In the genomic region with DNA sequence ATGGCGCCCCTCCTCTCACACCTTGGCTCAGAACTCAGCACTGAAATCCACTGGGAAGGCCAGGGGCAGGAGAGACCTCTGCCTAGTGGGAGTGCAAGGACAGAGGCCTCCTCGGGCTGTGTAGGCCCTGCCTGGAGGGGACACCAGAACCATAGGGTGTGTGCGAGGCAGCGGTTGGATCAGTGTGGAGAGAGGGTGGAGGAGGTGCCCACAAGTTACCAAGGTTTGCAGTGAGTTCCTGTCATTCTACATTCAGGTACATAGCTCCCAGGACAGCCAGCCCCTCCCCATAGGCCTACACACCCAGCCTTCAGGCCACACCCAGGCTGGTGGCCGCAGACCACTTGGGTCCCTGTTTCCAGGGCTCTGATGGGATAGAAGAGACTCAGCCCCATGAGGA, we compare ENCODE assay signal across 12 cellular contexts. TPM values are rescaled to one million over a fixed set of nuclear protein-coding genes. Genes with fewer than 3 reads are reported as not detected.
DNase-seq lines count a peak whose midpoint lies in the region; ATAC-seq, FAIRE-seq and TF ChIP-seq lines count a peak whose summit lies in the region.
"Had no signal": no experiment of that assay in that cellular context is flagged by ENCODE, and none has a peak within 500 bp of the region (broad histone marks: within the 10 kb centered on the region; RNA-seq: fewer than 3 reads in every experiment).

No MANE protein-coding gene starts in this region.

- no peak for TF ChIP-seq EP300 in GM12878 (IDR thresholded peaks at IDR 0.05; ENCODE audit: borderline replicate concordance in 1 of 2, control insufficient read depth in 1 of 2, low read depth in 2 of 2, low read length in 2 of 2)

- H3K4me3 ChIP-seq in GM12865 (ENCODE audit: low read depth, low read length) (no peak overlapping the region), GM12878 (no peak overlapping the region), skeletal muscle tissue (ENCODE audit: low read length in 3 of 3) (peak overlapping the region; percentile 17 to 41 (median 24))

- TF ChIP-seq CTCF in GM12865 (IDR thresholded peaks at IDR 0.05; ENCODE audit: insufficient read depth, low read depth, low read length, missing control alignments) (no peak), GM12878 (IDR thresholded peaks at IDR 0.05 in 2 of 3, conservative IDR thresholded peaks at IDR 0.05 in 1 of 3; ENCODE audit: control insufficient read depth in 2 of 3, extremely low read depth in 1 of 3, insufficient read depth in 1 of 3, low read depth in 3 of 3, low read length in 3 of 3) (no peak), endothelial cell (IDR thresholded peaks at IDR 0.05; ENCODE audit: unreplicated experiment) (no peak), GM10248 (IDR thresholded peaks at IDR 0.05; ENCODE audit: control extremely low read depth, extremely low read depth, low read depth, missing control alignments) (no peak)

- no peak overlapping the region for H2AFZ ChIP-seq in GM12878 (ENCODE audit: control insufficient read depth, low read depth, low read length)

- no peak overlapping the region for H3K4me2 ChIP-seq in GM12878 (ENCODE audit: control insufficient read depth, insufficient read depth)

- H3K27ac ChIP-seq in GM12878 (ENCODE audit: control insufficient read depth, insufficient read depth) (no peak overlapping the region), layer of hippocampus (ENCODE audit: low read depth, low read length) (peak overlapping the region; percentile 49), skeletal muscle tissue (ENCODE audit: low read depth, low read length) (peak overlapping the region; percentile 88)

- no peaks in the 10 kb centered on the region for H3K79me2 ChIP-seq in GM12878 (ENCODE audit: control insufficient read depth, insufficient read depth, low read length)

- H3K27ac Mint-ChIP-seq in endothelial cell (ENCODE audit: unreplicated experiment), result no peak overlapping the region
- H3K27ac Mint-ChIP-seq: activated naive CD8-positive, alpha-beta T cell treated with anti-CD3 and anti-CD28 coated beads, Interleukin-2, amount 50 U/mL, for 24 hours; stimulated activated naive CD8-positive, alpha-beta T cell treated with anti-CD3 and anti-CD28 coated beads, Interleukin-15, Interleukin-2, amounts not matched to agents 100 ng/mL and 50 ng/mL, for 24 hours had no signal

- H3K4me1 ChIP-seq in GM12878 (ENCODE audit: control insufficient read depth, insufficient read depth, low read length) (peaks cover 6% of the 10 kb centered on the region; the same call in 1 of the 2 replicates), skeletal muscle tissue (ENCODE audit: control insufficient read depth in 3 of 3, insufficient read depth in 3 of 3, low read length in 3 of 3) (peaks cover 28 to 36% (median 30%) of the 10 kb centered on the region in 3 donors)

- FAIRE-seq in GM12878 (lab: Jason Lieb, UNC), result no peak

- in situ Hi-C loops in GM12878 (cut with MboI), result no loop called here

- no TSS peak for BruUV-seq in GM12878 (replicated peaks; lab: Mats Ljungman, UMichigan)

- ATAC-seq in GM12878, result no peak
- ATAC-seq in GM18498 (IDR thresholded peaks at IDR 0.05; ENCODE audit: unreplicated experiment), result no peak
- ATAC-seq: activated naive CD8-positive, alpha-beta T cell treated with anti-CD3 and anti-CD28 coated beads, Interleukin-2, amount 50 U/mL, for 24 hours had no signal

- CTCF ChIA-PET in GM12878 (lab: Yijun Ruan, JAX) (interaction anchor here (1.2 to 2.4 kb wide), 3 partner anchors 9 to 63 kb away, joined by 3 to 5 read pairs (median 4); no protein-coding TSS in a partner anchor), GM10248 (lab: Yijun Ruan, JAX) (interaction anchor here (1.0 to 1.5 kb wide), 3 partner anchors 8 to 61 kb away, joined by 3 read pairs; no protein-coding TSS in a partner anchor)

- RAD21 ChIA-PET in GM12878 (lab: Charles Lee; ENCODE audit: unreplicated experiment), result no interaction called here

- no peaks in the 10 kb centered on the region for H4K20me1 ChIP-seq in GM12878 (ENCODE audit: control insufficient read depth, insufficient read depth)

- H3K36me3 ChIP-seq in GM12878 (ENCODE audit: control insufficient read depth in 2 of 2, insufficient read depth in 2 of 2, low read length in 1 of 2) (no peaks in the 10 kb centered on the region), skeletal muscle tissue (ENCODE audit: control insufficient read depth in 3 of 3, insufficient read depth in 3 of 3, low read length in 3 of 3) (no peaks in the 10 kb centered on the region)

- 0 out of 2 replicates have a peak, but pooled peaks have one; percentile 31 for TF ChIP-seq POLR2A in GM12878 (IDR thresholded peaks at IDR 0.05; ENCODE audit: low read depth, low read length)

- H3K4me1 Mint-ChIP-seq in endothelial cell (ENCODE audit: unreplicated experiment), result no peaks in the 10 kb centered on the region

- SMC1A ChIA-PET in GM12878 (lab: Charles Lee; ENCODE audit: uncharacterized antibody, unreplicated experiment), result interaction anchor here (0.7 kb wide), 1 partner anchor 58 kb away, joined by 3 read pairs; no protein-coding TSS in a partner anchor

- H3K9me3 ChIP-seq in GM12878 (replicated peaks; ENCODE audit: control insufficient read depth, insufficient read depth, low read length) (peaks cover 4% of the 10 kb centered on the region; the same call in 2 of the 3 replicates), skeletal muscle tissue (ENCODE audit: control insufficient read depth in 3 of 3, low read length in 3 of 3) (no peaks in the 10 kb centered on the region)

- H3K9me3 Mint-ChIP-seq in endothelial cell (ENCODE audit: unreplicated experiment), result no peaks in the 10 kb centered on the region
- H3K9me3 Mint-ChIP-seq: activated naive CD8-positive, alpha-beta T cell treated with anti-CD3 and anti-CD28 coated beads, Interleukin-2, amount 50 U/mL, for 24 hours; stimulated activated naive CD8-positive, alpha-beta T cell treated with anti-CD3 and anti-CD28 coated beads, Interleukin-15, Interleukin-2, amounts not matched to agents 100 ng/mL and 50 ng/mL, for 24 hours had no signal

- WGBS in GM12878 (ENCODE audit: insufficient coverage, insufficient replicate concordance, low lambda C conversion rate, missing lambda C conversion rate), result 65% methylated on average over 5 of the region's 5 CpGs

- TF ChIP-seq RAD21 in GM12878 (IDR thresholded peaks at IDR 0.05; ENCODE audit: insufficient read depth, low read depth, low read length), result no peak

- no peak overlapping the region for H3K4me3 Mint-ChIP-seq in endothelial cell (ENCODE audit: unreplicated experiment)
- H3K4me3 Mint-ChIP-seq: activated naive CD8-positive, alpha-beta T cell treated with anti-CD3 and anti-CD28 coated beads, Interleukin-2, amount 50 U/mL, for 24 hours; stimulated activated naive CD8-positive, alpha-beta T cell treated with anti-CD3 and anti-CD28 coated beads, Interleukin-15, Interleukin-2, amounts not matched to agents 100 ng/mL and 50 ng/mL, for 24 hours had no signal

- intact Hi-C loops in GM12878 (cut with micrococcal nuclease; ENCODE audit: unreplicated experiment), result no loop called here

- H3K36me3 Mint-ChIP-seq in endothelial cell (ENCODE audit: low read depth, unreplicated experiment), result no peaks in the 10 kb centered on the region

- peak; percentile 0 for DNase-seq in GM12865 (ENCODE audit: low read depth)
- DNase-seq in GM12878 (ENCODE audit: low read depth, low spot score), result no peak
- DNase-seq in endothelial cell (ENCODE audit: low spot score), result no peak
- no peak for DNase-seq in GM10248 (ENCODE audit: extremely low spot score)
- no peak for DNase-seq in central memory CD4-positive, alpha-beta T cell
- DNase-seq: activated CD4-positive, alpha-beta T cell treated with anti-CD3 and anti-CD28 coated beads, Interleukin-2, amount 50 U/mL, for 1 hour; activated naive CD8-positive, alpha-beta T cell treated with anti-CD3 and anti-CD28 coated beads, Interleukin-2, amount 50 U/mL, for 24 hours; NCI-H187 had no signal

- H3K9ac ChIP-seq in GM12878 (ENCODE audit: control insufficient read depth, insufficient read depth, low read length) (no peak overlapping the region), skeletal muscle tissue (ENCODE audit: low read depth in 1 of 3, low read length in 3 of 3) (peak overlapping the region in 1 of 3 donors; percentile 64)

- POLR2A ChIA-PET in GM12878 (lab: Charles Lee), result no interaction called here
- POLR2A ChIA-PET in GM10248 (lab: Yijun Ruan, JAX), result no interaction called here

- H3K27me3 Mint-ChIP-seq in endothelial cell (ENCODE audit: unreplicated experiment), result no peaks in the 10 kb centered on the region
- H3K27me3 Mint-ChIP-seq: activated naive CD8-positive, alpha-beta T cell treated with anti-CD3 and anti-CD28 coated beads, Interleukin-2, amount 50 U/mL, for 24 hours; stimulated activated naive CD8-positive, alpha-beta T cell treated with anti-CD3 and anti-CD28 coated beads, Interleukin-15, Interleukin-2, amounts not matched to agents 100 ng/mL and 50 ng/mL, for 24 hours had no signal

- no peaks in the 10 kb centered on the region for H3K27me3 ChIP-seq in GM12878 (replicated peaks in 1 of 2; ENCODE audit: control insufficient read depth in 2 of 2, insufficient read depth in 2 of 2, low read length in 1 of 2)
- no peaks in the 10 kb centered on the region for H3K27me3 ChIP-seq in layer of hippocampus (ENCODE audit: control insufficient read depth, insufficient read depth, low read length)
- H3K27me3 ChIP-seq in skeletal muscle tissue (ENCODE audit: control insufficient read depth in 3 of 3, insufficient read depth in 3 of 3, low read length in 3 of 3), result no peaks in the 10 kb centered on the region

RNA-seq across cellular contexts. Expression of gene SPON2, which starts 19.2 kb away (rescaled TPM):
- total RNA-seq in GM12878 (2013; cell fraction: nucleolus; rRNA removed), result 71.0 and 75.2 TPM in 2 replicates
- total RNA-seq in GM12878 (2014; rRNA removed) (8.7 and 10.4 TPM in 2 replicates), GM12878 (2014; rRNA removed; fragmentation: Illumina TruSeq; extraction: Trizol) (6.9 and 9.1 TPM in 2 replicates), GM12878 (2021) (9.3 and 10.2 TPM in 2 replicates), skeletal muscle tissue (29.2 TPM), endothelial cell (ENCODE audit: unreplicated experiment) (0.97 TPM)
- 3.6 TPM for polyA plus RNA-seq in GM12878 (2011; ENCODE audit: low read depth)
- polyA plus RNA-seq in GM12878 (2011; rRNA removed) (6.7 and 7.5 TPM in 2 replicates), GM12878 (2014; fragmentation: Illumina TruSeq; extraction: Trizol) (2.6 and 5.1 TPM in 2 replicates), GM12878 (2014; fragmentation: Nextera tagmentation; extraction: Ambion mirVana) (1 to 10 TPM; 1.1 to 1.6 TPM), GM12878 (2014; rRNA removed) (10.1 and 11.2 TPM in 2 replicates), GM12878 (2016; fragmentation: Nextera tagmentation; extraction: Ambion mirVana) (1 to 10 TPM; 7.1 to 9.6 TPM)
- polyA plus RNA-seq in GM12878 (2011; cell fraction: cytosol; rRNA removed), result 7.6 and 10.1 TPM in 2 replicates
- 36.0 and 37.7 TPM in 2 replicates for polyA plus RNA-seq in GM12878 (2011; cell fraction: nucleus; rRNA removed)
- 11.7 and 12.2 TPM in 2 replicates for polyA plus RNA-seq in GM12878 (2012)
- 2.0 and 6.5 TPM in 2 replicates for polyA minus RNA-seq in GM12878 (2011; rRNA and poly(A)+ RNA removed)
- polyA minus RNA-seq in GM12878 (2011; cell fraction: cytosol; rRNA and poly(A)+ RNA removed), result 3.3 and 4.9 TPM in 2 replicates
- polyA minus RNA-seq in GM12878 (2011; cell fraction: nucleus; rRNA and poly(A)+ RNA removed), result 13.2 and 17.9 TPM in 2 replicates

RNA-seq across cellular contexts. Expression of gene CTBP1, which starts 57.3 kb away (rescaled TPM):
- total RNA-seq in GM12878 (2013; cell fraction: nucleolus; rRNA removed), result 114 and 143 TPM in 2 replicates
- total RNA-seq in GM12878 (2014; rRNA removed) (143 and 160 TPM in 2 replicates), GM12878 (2014; rRNA removed; fragmentation: Illumina TruSeq; extraction: Trizol) (53.9 and 62.2 TPM in 2 replicates), GM12878 (2021) (182 TPM in 2 replicates), skeletal muscle tissue (109 TPM), endothelial cell (ENCODE audit: unreplicated experiment) (165 TPM)
- polyA plus RNA-seq in GM12878 (2011; ENCODE audit: low read depth), result 42.6 TPM
- polyA plus RNA-seq in GM12878 (2011; rRNA removed) (59.1 and 78.2 TPM in 2 replicates), GM12878 (2014; fragmentation: Illumina TruSeq; extraction: Trizol) (45.1 and 63.9 TPM in 2 replicates), GM12878 (2014; fragmentation: Nextera tagmentation; extraction: Ambion mirVana) (10 to 100 TPM in 1 of 2 experiments, 1 to 10 TPM in 1; 7.4 to 21.2 TPM), GM12878 (2014; rRNA removed) (164 and 182 TPM in 2 replicates), GM12878 (2016; fragmentation: Nextera tagmentation; extraction: Ambion mirVana) (10 to 100 TPM; 36.8 to 43.1 TPM)
- 120 and 316 TPM in 2 replicates for polyA plus RNA-seq in GM12878 (2011; cell fraction: cytosol; rRNA removed)
- polyA plus RNA-seq in GM12878 (2011; cell fraction: nucleus; rRNA removed), result 515 and 586 TPM in 2 replicates
- polyA plus RNA-seq in GM12878 (2012), result 132 and 134 TPM in 2 replicates
- 94.5 and 212 TPM in 2 replicates for polyA minus RNA-seq in GM12878 (2011; rRNA and poly(A)+ RNA removed)
- polyA minus RNA-seq in GM12878 (2011; cell fraction: cytosol; rRNA and poly(A)+ RNA removed), result 114 and 138 TPM in 2 replicates
- 50.2 and 76.5 TPM in 2 replicates for polyA minus RNA-seq in GM12878 (2011; cell fraction: nucleus; rRNA and poly(A)+ RNA removed)

Comparison
In these comparisons a context has a peak if more than half of its experiments do, and no peak if none do; other contexts are left out.
1. H3K4me3 ChIP-seq: peak in skeletal muscle tissue (3 of 3); none in GM12865 (single experiment) and GM12878 (single experiment).